In the genomic region with DNA sequence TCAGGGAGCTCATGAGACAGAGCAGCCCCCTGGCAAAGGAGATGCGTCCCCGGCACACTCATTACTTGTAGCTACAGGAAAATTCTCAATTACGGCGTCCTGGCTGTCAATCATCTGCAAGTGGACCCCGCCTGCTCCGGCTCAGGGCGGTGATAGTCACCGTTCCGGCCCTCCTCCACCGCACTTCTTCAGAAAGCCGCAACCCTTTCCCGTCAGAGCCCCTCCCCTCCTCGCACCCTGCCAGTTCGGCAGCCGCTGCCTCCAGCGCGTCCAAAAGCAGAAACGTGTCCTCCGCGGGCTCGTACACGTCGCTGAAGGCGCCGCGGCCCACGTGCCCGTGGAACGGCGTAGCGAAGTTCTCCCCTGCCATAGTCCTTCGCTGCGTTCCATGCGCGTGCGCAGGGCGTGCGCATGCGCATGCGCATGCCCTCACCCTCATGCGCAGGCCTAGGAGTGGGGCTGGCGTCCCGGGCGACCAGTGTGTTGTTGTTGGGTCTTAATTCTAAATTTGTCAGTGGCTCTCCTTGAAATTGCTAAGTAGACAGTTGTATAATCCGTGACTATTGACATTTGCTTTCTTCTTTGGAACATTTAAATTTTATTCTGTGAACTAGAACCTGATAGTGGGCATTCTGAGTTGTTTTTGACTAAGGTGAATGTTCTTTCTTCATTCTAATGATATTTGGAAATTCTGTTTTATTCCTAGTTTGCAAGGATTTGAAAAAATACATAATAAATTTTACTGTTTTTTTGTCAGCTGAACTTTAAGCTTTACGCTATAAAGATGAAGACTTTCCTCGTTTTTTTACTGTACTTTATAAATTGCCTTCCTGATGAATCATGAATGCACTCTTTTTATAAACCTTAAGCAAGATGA, we compare ENCODE assay signal across 1 cellular context.
TF ChIP-seq lines count a peak whose summit lies in the region.

No MANE protein-coding gene starts in this region.

TF ChIP-seq in HepG2, 621 proteins besides CTCF, POLR2A, EP300 and RAD21 (continued from another document and continues in another):
- TF ChIP-seq ZKSCAN8 (CRISPR knock-in tag; IDR thresholded peaks at IDR 0.05; ENCODE audit: borderline replicate concordance) = peak; percentile 80; the same call in 1 of the 2 replicates
- TF ChIP-seq GFI1 (CRISPR knock-in tag; IDR thresholded peaks at IDR 0.05; ENCODE audit: borderline replicate concordance) = peak; percentile 82
- no peak for TF ChIP-seq HDAC6 (IDR thresholded peaks at IDR 0.05; ENCODE audit: low read depth, low read length)
- TF ChIP-seq NFE2L2 (IDR thresholded peaks at IDR 0.05; ENCODE audit: low read length) = no peak
- TF ChIP-seq, protein P1, sequence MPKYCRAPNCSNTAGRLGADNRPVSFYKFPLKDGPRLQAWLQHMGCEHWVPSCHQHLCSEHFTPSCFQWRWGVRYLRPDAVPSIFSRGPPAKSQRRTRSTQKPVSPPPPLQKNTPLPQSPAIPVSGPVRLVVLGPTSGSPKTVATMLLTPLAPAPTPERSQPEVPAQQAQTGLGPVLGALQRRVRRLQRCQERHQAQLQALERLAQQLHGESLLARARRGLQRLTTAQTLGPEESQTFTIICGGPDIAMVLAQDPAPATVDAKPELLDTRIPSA (CRISPR knock-in tag; IDR thresholded peaks at IDR 0.05; ENCODE audit: borderline replicate concordance) = 0 out of 2 replicates have a peak, but pooled peaks have one; percentile 67
- peak; percentile 98 for TF ChIP-seq NFIB (CRISPR knock-in tag; IDR thresholded peaks at IDR 0.05; ENCODE audit: borderline replicate concordance)
- peak; percentile 99 for TF ChIP-seq TMF1 (CRISPR knock-in tag; IDR thresholded peaks at IDR 0.05; ENCODE audit: low read depth)
- peak; percentile 99 for TF ChIP-seq ZNF230 (CRISPR knock-in tag; IDR thresholded peaks at IDR 0.05)
- TF ChIP-seq, protein P2, sequence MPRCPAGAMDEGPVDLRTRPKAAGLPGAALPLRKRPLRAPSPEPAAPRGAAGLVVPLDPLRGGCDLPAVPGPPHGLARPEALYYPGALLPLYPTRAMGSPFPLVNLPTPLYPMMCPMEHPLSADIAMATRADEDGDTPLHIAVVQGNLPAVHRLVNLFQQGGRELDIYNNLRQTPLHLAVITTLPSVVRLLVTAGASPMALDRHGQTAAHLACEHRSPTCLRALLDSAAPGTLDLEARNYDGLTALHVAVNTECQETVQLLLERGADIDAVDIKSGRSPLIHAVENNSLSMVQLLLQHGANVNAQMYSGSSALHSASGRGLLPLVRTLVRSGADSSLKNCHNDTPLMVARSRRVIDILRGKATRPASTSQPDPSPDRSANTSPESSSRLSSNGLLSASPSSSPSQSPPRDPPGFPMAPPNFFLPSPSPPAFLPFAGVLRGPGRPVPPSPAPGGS (CRISPR knock-in tag; IDR thresholded peaks at IDR 0.05) = peak; percentile 99
- peak; percentile 86 for TF ChIP-seq HMG20B (CRISPR knock-in tag; conservative IDR thresholded peaks at IDR 0.05)
- peak; percentile 99 for TF ChIP-seq YEATS4 (CRISPR knock-in tag; IDR thresholded peaks at IDR 0.05; ENCODE audit: borderline replicate concordance)
- TF ChIP-seq ZKSCAN5 (CRISPR knock-in tag; IDR thresholded peaks at IDR 0.05) = peak; percentile 83; the same call in 1 of the 2 replicates
- peak; percentile 87 for TF ChIP-seq PHF20 (CRISPR knock-in tag; IDR thresholded peaks at IDR 0.05)
- peak; percentile 89; the same call in 1 of the 2 replicates for TF ChIP-seq CAMTA2 (CRISPR knock-in tag; IDR thresholded peaks at IDR 0.05; ENCODE audit: borderline replicate concordance)
- TF ChIP-seq, protein P3, sequence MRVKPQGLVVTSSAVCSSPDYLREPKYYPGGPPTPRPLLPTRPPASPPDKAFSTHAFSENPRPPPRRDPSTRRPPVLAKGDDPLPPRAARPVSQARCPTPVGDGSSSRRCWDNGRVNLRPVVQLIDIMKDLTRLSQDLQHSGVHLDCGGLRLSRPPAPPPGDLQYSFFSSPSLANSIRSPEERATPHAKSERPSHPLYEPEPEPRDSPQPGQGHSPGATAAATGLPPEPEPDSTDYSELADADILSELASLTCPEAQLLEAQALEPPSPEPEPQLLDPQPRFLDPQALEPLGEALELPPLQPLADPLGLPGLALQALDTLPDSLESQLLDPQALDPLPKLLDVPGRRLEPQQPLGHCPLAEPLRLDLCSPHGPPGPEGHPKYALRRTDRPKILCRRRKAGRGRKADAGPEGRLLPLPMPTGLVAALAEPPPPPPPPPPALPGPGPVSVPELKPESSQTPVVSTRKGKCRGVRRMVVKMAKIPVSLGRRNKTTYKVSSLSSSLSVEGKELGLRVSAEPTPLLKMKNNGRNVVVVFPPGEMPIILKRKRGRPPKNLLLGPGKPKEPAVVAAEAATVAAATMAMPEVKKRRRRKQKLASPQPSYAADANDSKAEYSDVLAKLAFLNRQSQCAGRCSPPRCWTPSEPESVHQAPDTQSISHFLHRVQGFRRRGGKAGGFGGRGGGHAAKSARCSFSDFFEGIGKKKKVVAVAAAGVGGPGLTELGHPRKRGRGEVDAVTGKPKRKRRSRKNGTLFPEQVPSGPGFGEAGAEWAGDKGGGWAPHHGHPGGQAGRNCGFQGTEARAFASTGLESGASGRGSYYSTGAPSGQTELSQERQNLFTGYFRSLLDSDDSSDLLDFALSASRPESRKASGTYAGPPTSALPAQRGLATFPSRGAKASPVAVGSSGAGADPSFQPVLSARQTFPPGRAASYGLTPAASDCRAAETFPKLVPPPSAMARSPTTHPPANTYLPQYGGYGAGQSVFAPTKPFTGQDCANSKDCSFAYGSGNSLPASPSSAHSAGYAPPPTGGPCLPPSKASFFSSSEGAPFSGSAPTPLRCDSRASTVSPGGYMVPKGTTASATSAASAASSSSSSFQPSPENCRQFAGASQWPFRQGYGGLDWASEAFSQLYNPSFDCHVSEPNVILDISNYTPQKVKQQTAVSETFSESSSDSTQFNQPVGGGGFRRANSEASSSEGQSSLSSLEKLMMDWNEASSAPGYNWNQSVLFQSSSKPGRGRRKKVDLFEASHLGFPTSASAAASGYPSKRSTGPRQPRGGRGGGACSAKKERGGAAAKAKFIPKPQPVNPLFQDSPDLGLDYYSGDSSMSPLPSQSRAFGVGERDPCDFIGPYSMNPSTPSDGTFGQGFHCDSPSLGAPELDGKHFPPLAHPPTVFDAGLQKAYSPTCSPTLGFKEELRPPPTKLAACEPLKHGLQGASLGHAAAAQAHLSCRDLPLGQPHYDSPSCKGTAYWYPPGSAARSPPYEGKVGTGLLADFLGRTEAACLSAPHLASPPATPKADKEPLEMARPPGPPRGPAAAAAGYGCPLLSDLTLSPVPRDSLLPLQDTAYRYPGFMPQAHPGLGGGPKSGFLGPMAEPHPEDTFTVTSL (CRISPR knock-in tag; IDR thresholded peaks at IDR 0.05; ENCODE audit: borderline replicate concordance) = peak; percentile 81
- peak; percentile 91 for TF ChIP-seq NAIF1 (CRISPR knock-in tag; IDR thresholded peaks at IDR 0.05; ENCODE audit: borderline replicate concordance)
- TF ChIP-seq, protein P4, sequence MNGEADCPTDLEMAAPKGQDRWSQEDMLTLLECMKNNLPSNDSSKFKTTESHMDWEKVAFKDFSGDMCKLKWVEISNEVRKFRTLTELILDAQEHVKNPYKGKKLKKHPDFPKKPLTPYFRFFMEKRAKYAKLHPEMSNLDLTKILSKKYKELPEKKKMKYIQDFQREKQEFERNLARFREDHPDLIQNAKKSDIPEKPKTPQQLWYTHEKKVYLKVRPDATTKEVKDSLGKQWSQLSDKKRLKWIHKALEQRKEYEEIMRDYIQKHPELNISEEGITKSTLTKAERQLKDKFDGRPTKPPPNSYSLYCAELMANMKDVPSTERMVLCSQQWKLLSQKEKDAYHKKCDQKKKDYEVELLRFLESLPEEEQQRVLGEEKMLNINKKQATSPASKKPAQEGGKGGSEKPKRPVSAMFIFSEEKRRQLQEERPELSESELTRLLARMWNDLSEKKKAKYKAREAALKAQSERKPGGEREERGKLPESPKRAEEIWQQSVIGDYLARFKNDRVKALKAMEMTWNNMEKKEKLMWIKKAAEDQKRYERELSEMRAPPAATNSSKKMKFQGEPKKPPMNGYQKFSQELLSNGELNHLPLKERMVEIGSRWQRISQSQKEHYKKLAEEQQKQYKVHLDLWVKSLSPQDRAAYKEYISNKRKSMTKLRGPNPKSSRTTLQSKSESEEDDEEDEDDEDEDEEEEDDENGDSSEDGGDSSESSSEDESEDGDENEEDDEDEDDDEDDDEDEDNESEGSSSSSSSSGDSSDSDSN (CRISPR knock-in tag; IDR thresholded peaks at IDR 0.05) = peak; percentile 63; the same call in 1 of the 2 replicates
- 0 out of 2 replicates have a peak, but pooled peaks have one; percentile 24 for TF ChIP-seq NR3C1 (CRISPR knock-in tag; IDR thresholded peaks at IDR 0.05)
- no peak for TF ChIP-seq RBAK (CRISPR knock-in tag; IDR thresholded peaks at IDR 0.05)
- TF ChIP-seq ZNF367 (CRISPR knock-in tag; IDR thresholded peaks at IDR 0.05; ENCODE audit: borderline replicate concordance) = peak; percentile 88; the same call in 1 of the 2 replicates
- TF ChIP-seq ZNF335 (CRISPR knock-in tag; IDR thresholded peaks at IDR 0.05) = 0 out of 2 replicates have a peak, but pooled peaks have one; percentile 51
- TF ChIP-seq ZBTB7A (CRISPR knock-in tag; IDR thresholded peaks at IDR 0.05) = peak; percentile 96
- no peak for TF ChIP-seq ZNF282 (IDR thresholded peaks at IDR 0.05; ENCODE audit: partially characterized antibody)
- peak; percentile 96 for TF ChIP-seq ZFP36L1 (CRISPR knock-in tag; IDR thresholded peaks at IDR 0.05)
- peak; percentile 88 for TF ChIP-seq GATAD1 (CRISPR knock-in tag; IDR thresholded peaks at IDR 0.05)
- peak; percentile 99 for TF ChIP-seq ZMAT3 (CRISPR knock-in tag; conservative IDR thresholded peaks at IDR 0.05)
- peak; percentile 87; the same call in 1 of the 2 replicates for TF ChIP-seq PRMT3 (CRISPR knock-in tag; IDR thresholded peaks at IDR 0.05; ENCODE audit: borderline replicate concordance, low read depth)
- TF ChIP-seq TCF7 (IDR thresholded peaks at IDR 0.05; ENCODE audit: low read depth) = no peak
- TF ChIP-seq SNAI1 (CRISPR knock-in tag; IDR thresholded peaks at IDR 0.05; ENCODE audit: borderline replicate concordance) = peak; percentile 97
- peak; percentile 94; the same call in 1 of the 2 replicates for TF ChIP-seq ZNF713 (CRISPR knock-in tag; IDR thresholded peaks at IDR 0.05)
- TF ChIP-seq, protein P5, sequence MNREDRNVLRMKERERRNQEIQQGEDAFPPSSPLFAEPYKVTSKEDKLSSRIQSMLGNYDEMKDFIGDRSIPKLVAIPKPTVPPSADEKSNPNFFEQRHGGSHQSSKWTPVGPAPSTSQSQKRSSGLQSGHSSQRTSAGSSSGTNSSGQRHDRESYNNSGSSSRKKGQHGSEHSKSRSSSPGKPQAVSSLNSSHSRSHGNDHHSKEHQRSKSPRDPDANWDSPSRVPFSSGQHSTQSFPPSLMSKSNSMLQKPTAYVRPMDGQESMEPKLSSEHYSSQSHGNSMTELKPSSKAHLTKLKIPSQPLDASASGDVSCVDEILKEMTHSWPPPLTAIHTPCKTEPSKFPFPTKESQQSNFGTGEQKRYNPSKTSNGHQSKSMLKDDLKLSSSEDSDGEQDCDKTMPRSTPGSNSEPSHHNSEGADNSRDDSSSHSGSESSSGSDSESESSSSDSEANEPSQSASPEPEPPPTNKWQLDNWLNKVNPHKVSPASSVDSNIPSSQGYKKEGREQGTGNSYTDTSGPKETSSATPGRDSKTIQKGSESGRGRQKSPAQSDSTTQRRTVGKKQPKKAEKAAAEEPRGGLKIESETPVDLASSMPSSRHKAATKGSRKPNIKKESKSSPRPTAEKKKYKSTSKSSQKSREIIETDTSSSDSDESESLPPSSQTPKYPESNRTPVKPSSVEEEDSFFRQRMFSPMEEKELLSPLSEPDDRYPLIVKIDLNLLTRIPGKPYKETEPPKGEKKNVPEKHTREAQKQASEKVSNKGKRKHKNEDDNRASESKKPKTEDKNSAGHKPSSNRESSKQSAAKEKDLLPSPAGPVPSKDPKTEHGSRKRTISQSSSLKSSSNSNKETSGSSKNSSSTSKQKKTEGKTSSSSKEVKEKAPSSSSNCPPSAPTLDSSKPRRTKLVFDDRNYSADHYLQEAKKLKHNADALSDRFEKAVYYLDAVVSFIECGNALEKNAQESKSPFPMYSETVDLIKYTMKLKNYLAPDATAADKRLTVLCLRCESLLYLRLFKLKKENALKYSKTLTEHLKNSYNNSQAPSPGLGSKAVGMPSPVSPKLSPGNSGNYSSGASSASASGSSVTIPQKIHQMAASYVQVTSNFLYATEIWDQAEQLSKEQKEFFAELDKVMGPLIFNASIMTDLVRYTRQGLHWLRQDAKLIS (CRISPR knock-in tag; IDR thresholded peaks at IDR 0.05) = no peak
- TF ChIP-seq TBX3 (IDR thresholded peaks at IDR 0.05; ENCODE audit: borderline replicate concordance) = 0 out of 2 replicates have a peak, but pooled peaks have one; percentile 43
- TF ChIP-seq SAP130 (CRISPR knock-in tag; IDR thresholded peaks at IDR 0.05; ENCODE audit: low read depth) = peak; percentile 89
- TF ChIP-seq, protein P6, sequence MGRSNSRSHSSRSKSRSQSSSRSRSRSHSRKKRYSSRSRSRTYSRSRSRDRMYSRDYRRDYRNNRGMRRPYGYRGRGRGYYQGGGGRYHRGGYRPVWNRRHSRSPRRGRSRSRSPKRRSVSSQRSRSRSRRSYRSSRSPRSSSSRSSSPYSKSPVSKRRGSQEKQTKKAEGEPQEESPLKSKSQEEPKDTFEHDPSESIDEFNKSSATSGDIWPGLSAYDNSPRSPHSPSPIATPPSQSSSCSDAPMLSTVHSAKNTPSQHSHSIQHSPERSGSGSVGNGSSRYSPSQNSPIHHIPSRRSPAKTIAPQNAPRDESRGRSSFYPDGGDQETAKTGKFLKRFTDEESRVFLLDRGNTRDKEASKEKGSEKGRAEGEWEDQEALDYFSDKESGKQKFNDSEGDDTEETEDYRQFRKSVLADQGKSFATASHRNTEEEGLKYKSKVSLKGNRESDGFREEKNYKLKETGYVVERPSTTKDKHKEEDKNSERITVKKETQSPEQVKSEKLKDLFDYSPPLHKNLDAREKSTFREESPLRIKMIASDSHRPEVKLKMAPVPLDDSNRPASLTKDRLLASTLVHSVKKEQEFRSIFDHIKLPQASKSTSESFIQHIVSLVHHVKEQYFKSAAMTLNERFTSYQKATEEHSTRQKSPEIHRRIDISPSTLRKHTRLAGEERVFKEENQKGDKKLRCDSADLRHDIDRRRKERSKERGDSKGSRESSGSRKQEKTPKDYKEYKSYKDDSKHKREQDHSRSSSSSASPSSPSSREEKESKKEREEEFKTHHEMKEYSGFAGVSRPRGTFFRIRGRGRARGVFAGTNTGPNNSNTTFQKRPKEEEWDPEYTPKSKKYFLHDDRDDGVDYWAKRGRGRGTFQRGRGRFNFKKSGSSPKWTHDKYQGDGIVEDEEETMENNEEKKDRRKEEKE (IDR thresholded peaks at IDR 0.05) = no peak
- TF ChIP-seq ZNF878 (CRISPR knock-in tag; IDR thresholded peaks at IDR 0.05) = peak; percentile 88; the same call in 1 of the 2 replicates
- peak; percentile 99 for TF ChIP-seq ZNF749 (CRISPR knock-in tag; IDR thresholded peaks at IDR 0.05; ENCODE audit: borderline replicate concordance)
- no peak for TF ChIP-seq EZH2 (conservative IDR thresholded peaks at IDR 0.05; ENCODE audit: low read depth, low read length)
- TF ChIP-seq ARID2 (CRISPR knock-in tag; IDR thresholded peaks at IDR 0.05; ENCODE audit: borderline replicate concordance) = peak; percentile 98
- TF ChIP-seq, protein P7, sequence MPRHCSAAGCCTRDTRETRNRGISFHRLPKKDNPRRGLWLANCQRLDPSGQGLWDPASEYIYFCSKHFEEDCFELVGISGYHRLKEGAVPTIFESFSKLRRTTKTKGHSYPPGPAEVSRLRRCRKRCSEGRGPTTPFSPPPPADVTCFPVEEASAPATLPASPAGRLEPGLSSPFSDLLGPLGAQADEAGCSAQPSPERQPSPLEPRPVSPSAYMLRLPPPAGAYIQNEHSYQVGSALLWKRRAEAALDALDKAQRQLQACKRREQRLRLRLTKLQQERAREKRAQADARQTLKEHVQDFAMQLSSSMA (CRISPR knock-in tag; IDR thresholded peaks at IDR 0.05) = peak; percentile 92; the same call in 1 of the 2 replicates
- TF ChIP-seq EEA1 (CRISPR knock-in tag; IDR thresholded peaks at IDR 0.05; ENCODE audit: borderline replicate concordance) = peak; percentile 94; the same call in 1 of the 2 replicates
- peak; percentile 98 for TF ChIP-seq ZNF232 (CRISPR knock-in tag; IDR thresholded peaks at IDR 0.05; ENCODE audit: borderline replicate concordance)
- peak; percentile 80 for TF ChIP-seq GATAD2A (CRISPR knock-in tag; IDR thresholded peaks at IDR 0.05)
- TF ChIP-seq TARDBP (CRISPR knock-in tag; IDR thresholded peaks at IDR 0.05) = peak; percentile 95
